Comparison of ENCODE assay signal across 18 cellular contexts in genomic region chr17:22202702-22203101, GRCh38.
"Had no signal": no experiment of that assay in that cellular context is flagged by ENCODE, and none has a peak within 500 bp of the region (broad histone marks: within the 10 kb centered on the region; RNA-seq: fewer than 3 reads in every experiment).

No MANE protein-coding gene starts in this region.

- H3K4me3 Mint-ChIP-seq: activated CD4-positive, alpha-beta T cell treated with anti-CD3 and anti-CD28 coated beads, Interleukin-2, amount 10 ng/mL, durations not matched to agents 24 days and 14 days; activated naive CD4-positive, alpha-beta T cell treated with anti-CD3 and anti-CD28 coated beads, Interleukin-2, amount 50 U/mL, for 24 hours; activated T-cell treated with anti-CD3 and anti-CD28 coated beads, Interleukin-2, amount 50 U/mL, for 72 hours; immature natural killer cell; stimulated activated naive CD8-positive, alpha-beta T cell treated with anti-CD3 and anti-CD28 coated beads, Interleukin-15, amount 100 ng/mL, for 72 hours; WTC11 had no signal

- H3K27ac Mint-ChIP-seq: activated CD4-positive, alpha-beta T cell treated with anti-CD3 and anti-CD28 coated beads, Interleukin-2, amount 10 ng/mL, durations not matched to agents 24 days and 14 days; activated naive CD4-positive, alpha-beta T cell treated with anti-CD3 and anti-CD28 coated beads, Interleukin-2, amount 50 U/mL, for 24 hours; activated T-cell treated with anti-CD3 and anti-CD28 coated beads, Interleukin-2, amount 50 U/mL, for 72 hours; immature natural killer cell; progenitor cell of endocrine pancreas; stimulated activated naive CD8-positive, alpha-beta T cell treated with anti-CD3 and anti-CD28 coated beads, Interleukin-15, amount 100 ng/mL, for 72 hours; WTC11 had no signal

- H3K4me1 Mint-ChIP-seq: activated CD4-positive, alpha-beta T cell treated with anti-CD3 and anti-CD28 coated beads, Interleukin-2, amount 10 ng/mL, durations not matched to agents 24 days and 14 days; activated naive CD4-positive, alpha-beta T cell treated with anti-CD3 and anti-CD28 coated beads, Interleukin-2, amount 50 U/mL, for 24 hours; immature natural killer cell; stimulated activated naive CD8-positive, alpha-beta T cell treated with anti-CD3 and anti-CD28 coated beads, Interleukin-15, amount 100 ng/mL, for 72 hours; WTC11 had no signal

- DNase-seq: activated effector memory CD4-positive, alpha-beta T cell treated with anti-CD3 and anti-CD28 coated beads, Interleukin-2, amount 50 U/mL, for 16 hours; activated T-cell treated with anti-CD3 and anti-CD28 coated beads, Interleukin-2, amount 50 U/mL, for 72 hours; cortex of kidney; effector CD4-positive, alpha-beta T cell; esophagus squamous epithelium; immature natural killer cell; kidney glomerular epithelial cell; mesendoderm; stimulated activated naive CD8-positive, alpha-beta T cell treated with anti-CD3 and anti-CD28 coated beads, Interleukin-15, amount 100 ng/mL, for 72 hours; trophoblast cell had no signal

- H3K4me3 ChIP-seq: ascending aorta, breast epithelium, esophagus squamous epithelium, SJSA1, suprapubic skin had no signal

- H3K9me3 ChIP-seq: ascending aorta, SJSA1 had no signal

- H3K36me3 Mint-ChIP-seq: activated naive CD4-positive, alpha-beta T cell treated with anti-CD3 and anti-CD28 coated beads, Interleukin-2, amount 50 U/mL, for 24 hours had no signal

- H3K4me1 ChIP-seq: ascending aorta, breast epithelium, esophagus squamous epithelium, SJSA1, suprapubic skin had no signal

- H3K27me3 ChIP-seq: ascending aorta, breast epithelium, esophagus squamous epithelium, SJSA1, suprapubic skin had no signal

- H3K27me3 Mint-ChIP-seq: activated CD4-positive, alpha-beta T cell treated with anti-CD3 and anti-CD28 coated beads, Interleukin-2, amount 10 ng/mL, durations not matched to agents 24 days and 14 days; activated naive CD4-positive, alpha-beta T cell treated with anti-CD3 and anti-CD28 coated beads, Interleukin-2, amount 50 U/mL, for 24 hours; progenitor cell of endocrine pancreas; stimulated activated naive CD8-positive, alpha-beta T cell treated with anti-CD3 and anti-CD28 coated beads, Interleukin-15, amount 100 ng/mL, for 72 hours had no signal

- H3K27ac ChIP-seq: ascending aorta, breast epithelium, esophagus squamous epithelium, SJSA1, suprapubic skin had no signal

- H3K36me3 ChIP-seq: ascending aorta, breast epithelium, esophagus squamous epithelium, SJSA1, suprapubic skin had no signal

- ATAC-seq: stimulated activated naive CD8-positive, alpha-beta T cell treated with anti-CD3 and anti-CD28 coated beads, Interleukin-15, amount 100 ng/mL, for 72 hours; WTC11 had no signal
